ENCODE assay signal across 31 cellular contexts in genomic region chr12:52295663-52296062, GRCh38. TPM values are rescaled to one million over a fixed set of nuclear protein-coding genes. Genes with fewer than 3 reads are reported as not detected.
DNase-seq lines count a peak whose midpoint lies in the region; ATAC-seq and TF ChIP-seq lines count a peak whose summit lies in the region.
"Had no signal": no experiment of that assay in that cellular context is flagged by ENCODE, and none has a peak within 500 bp of the region (broad histone marks: within the 10 kb centered on the region; RNA-seq: fewer than 3 reads in every experiment).

No MANE protein-coding gene starts in this region.

- peak overlapping the region in 4 of 7 donors; percentile 2 to 77 (median 61) for H3K27ac Mint-ChIP-seq in CD14-positive monocyte
- no peak overlapping the region for H3K27ac Mint-ChIP-seq in natural killer cell
- no peak overlapping the region for H3K27ac Mint-ChIP-seq in CD8-positive, alpha-beta memory T cell
- H3K27ac Mint-ChIP-seq: brain; effector memory CD8-positive, alpha-beta T cell; nephron progenitor cell had no signal

- no peak for TF ChIP-seq CTCF in CD14-positive monocyte (IDR thresholded peaks at IDR 0.05)
- no peak for TF ChIP-seq CTCF in natural killer cell (IDR thresholded peaks at IDR 0.05)
- no peak for TF ChIP-seq CTCF in ascending aorta (IDR thresholded peaks at IDR 0.05)

- H3K27ac ChIP-seq in ascending aorta = no peak overlapping the region
- H3K27ac ChIP-seq in CD8-positive, alpha-beta memory T cell (ENCODE audit: low read depth, low read length) = no peak overlapping the region
- H3K27ac ChIP-seq: left ventricle myocardium inferior, parathyroid adenoma, PC-9, sigmoid colon, SJCRH30, tibial nerve had no signal

- H3K4me1 Mint-ChIP-seq in CD14-positive monocyte = peaks cover 32% of the 10 kb centered on the region
- H3K4me1 Mint-ChIP-seq in natural killer cell = peaks cover 33 to 34% of the 10 kb centered on the region in 2 donors
- no peaks in the 10 kb centered on the region for H3K4me1 Mint-ChIP-seq in CD8-positive, alpha-beta memory T cell
- H3K4me1 Mint-ChIP-seq: nephron progenitor cell had no signal

- CTCF ChIA-PET in CD8-positive, alpha-beta memory T cell (lab: Charles Lee) = no interaction called here

- H3K36me3 ChIP-seq in ascending aorta = no peaks in the 10 kb centered on the region
- no peaks in the 10 kb centered on the region for H3K36me3 ChIP-seq in CD8-positive, alpha-beta memory T cell (ENCODE audit: insufficient read depth, low read length)
- H3K36me3 ChIP-seq: left ventricle myocardium inferior, sigmoid colon, SJCRH30, tibial nerve had no signal

- POLR2A ChIA-PET in CD8-positive, alpha-beta memory T cell (lab: Charles Lee) = no interaction called here

- H3K27me3 Mint-ChIP-seq in CD14-positive monocyte (ENCODE audit: low read depth in 3 of 3) = peaks cover 31 to 40% (median 34%) of the 10 kb centered on the region in 3 donors
- peaks cover 0 to 5% of the 10 kb centered on the region in 2 donors for H3K27me3 Mint-ChIP-seq in natural killer cell (ENCODE audit: low read depth in 2 of 2)
- peaks cover 12 to 40% of the 10 kb centered on the region in 2 donors for H3K27me3 Mint-ChIP-seq in CD8-positive, alpha-beta memory T cell

- DNase-seq in CD14-positive monocyte (ENCODE audit: low spot score) (peak; percentile 52), M059J (ENCODE audit: low read depth) (peak; percentile 45), RPMI8226 (peak; percentile 75), natural killer cell (no peak), ascending aorta (ENCODE audit: low spot score in 2 of 2) (no peak), AG08396 (ENCODE audit: low spot score) (no peak)
- no peak for DNase-seq in CD8-positive, alpha-beta memory T cell
- no peak for DNase-seq in central memory CD4-positive, alpha-beta T cell
- DNase-seq: activated T-cell treated with anti-CD3 and anti-CD28 coated beads, Interleukin-2, amount 50 U/mL, for 1 hour; effector memory CD8-positive, alpha-beta T cell; GDM1; GOT3; hippocampal formation; Karpas-422; left ventricle myocardium inferior; midbrain; NCI-H1105 treated with DMSO at 0.1 percent for 48 hours; NCI-H2029 treated with DMSO at 0.1 percent for 48 hours; NCI-H226; NCI-H748 treated with DMSO at 0.1 percent for 48 hours; nephron progenitor cell; PC-9; SJCRH30; stimulated activated CD4-positive, alpha-beta T cell treated with anti-CD3 and anti-CD28 coated beads, Interleukin-15, amount 100 ng/mL, for 24 hours had no signal

- H3K4me1 ChIP-seq in ascending aorta = no peaks in the 10 kb centered on the region
- no peaks in the 10 kb centered on the region for H3K4me1 ChIP-seq in CD8-positive, alpha-beta memory T cell (ENCODE audit: insufficient read depth, low read length)
- H3K4me1 ChIP-seq: left ventricle myocardium inferior, parathyroid adenoma, sigmoid colon, SJCRH30, tibial nerve had no signal

- H3K4me3 ChIP-seq in ascending aorta = no peak overlapping the region
- H3K4me3 ChIP-seq in CD8-positive, alpha-beta memory T cell (ENCODE audit: low read length) = no peak overlapping the region
- H3K4me3 ChIP-seq: left ventricle myocardium inferior, PC-9, sigmoid colon, SJCRH30, tibial nerve had no signal

- H3K4me3 Mint-ChIP-seq in CD14-positive monocyte = peak overlapping the region in 1 of 2 donors; percentile 44
- no peak overlapping the region for H3K4me3 Mint-ChIP-seq in natural killer cell
- H3K4me3 Mint-ChIP-seq in CD8-positive, alpha-beta memory T cell = no peak overlapping the region
- H3K4me3 Mint-ChIP-seq: brain; effector memory CD8-positive, alpha-beta T cell; nephron progenitor cell had no signal

- H3K27me3 ChIP-seq in ascending aorta = no peaks in the 10 kb centered on the region
- no peaks in the 10 kb centered on the region for H3K27me3 ChIP-seq in CD8-positive, alpha-beta memory T cell (ENCODE audit: insufficient read depth, low read length, poor library complexity, severe bottlenecking)
- H3K27me3 ChIP-seq: sigmoid colon, SJCRH30 had no signal

- ATAC-seq in natural killer cell = peak in 2 of 3 donors; percentile 44 to 50
- ATAC-seq: effector memory CD8-positive, alpha-beta T cell; esophagus mucosa had no signal

- no peaks in the 10 kb centered on the region for H3K9me3 ChIP-seq in ascending aorta
- no peaks in the 10 kb centered on the region for H3K9me3 ChIP-seq in CD8-positive, alpha-beta memory T cell (ENCODE audit: low read length)
- H3K9me3 ChIP-seq: left ventricle myocardium inferior, sigmoid colon, SJCRH30, tibial nerve had no signal

- H3K9me3 Mint-ChIP-seq in CD14-positive monocyte (peaks cover 0 to 6% (median 2%) of the 10 kb centered on the region in 7 donors), natural killer cell (no peaks in the 10 kb centered on the region)
- no peaks in the 10 kb centered on the region for H3K9me3 Mint-ChIP-seq in CD8-positive, alpha-beta memory T cell
- H3K9me3 Mint-ChIP-seq: effector memory CD8-positive, alpha-beta T cell; nephron progenitor cell had no signal

- intact Hi-C loops in CD14-positive monocyte (cut with micrococcal nuclease) = no loop called here
- intact Hi-C loops in natural killer cell (cut with micrococcal nuclease) = no loop called here
- intact Hi-C loops in ascending aorta (cut with DNase I) = no loop called here

- peaks cover 3 to 9% of the 10 kb centered on the region in 2 donors for H3K36me3 Mint-ChIP-seq in CD14-positive monocyte
- no peaks in the 10 kb centered on the region for H3K36me3 Mint-ChIP-seq in natural killer cell
- peaks cover 0 to 1% (median 0%) of the 10 kb centered on the region in 3 donors for H3K36me3 Mint-ChIP-seq in CD8-positive, alpha-beta memory T cell
- H3K36me3 Mint-ChIP-seq: brain had no signal

RNA-seq across cellular contexts. Expression of gene KRT81, which starts 4.3 kb away (rescaled TPM):
- not detected for polyA plus RNA-seq in CD14-positive monocyte
- 320 and 412 TPM in 2 replicates for total RNA-seq in M059J (2014; rRNA removed; shearing (Covaris generic))
- total RNA-seq in natural killer cell (1 to 10 TPM in 2 of 3 donors, under 1 TPM in 1; 0.28 to 1.4 (median 1.3) TPM), ascending aorta (not detected)
- total RNA-seq in CD8-positive, alpha-beta memory T cell = not detected
- polyA plus RNA-seq in CD8-positive, alpha-beta memory T cell = not detected
- total RNA-seq: esophagus mucosa; frontal cortex; left ventricle myocardium inferior; T-helper 1 cell treated with Interleukin-12 subunit alpha and Interleukin-12 subunit beta and Interleukin-4 antibody, amounts not matched to agents 30 ng/mL and 1 ng/mL, for 36 hours; tibial nerve had no signal

RNA-seq across cellular contexts. Expression of gene KRT86, which starts 21.2 kb away (rescaled TPM):
- polyA plus RNA-seq in CD14-positive monocyte = not detected
- total RNA-seq in M059J (2014; rRNA removed; shearing (Covaris generic)) = 5.8 and 8.1 TPM in 2 replicates
- total RNA-seq in natural killer cell (1 to 10 TPM; 2.0 to 3.6 (median 2.7) TPM), ascending aorta (0.96 TPM)
- under 1 TPM in 1 of 2 experiments, not detected in 1; 0.31 TPM for total RNA-seq in CD8-positive, alpha-beta memory T cell
- not detected for polyA plus RNA-seq in CD8-positive, alpha-beta memory T cell
- total RNA-seq: esophagus mucosa, left ventricle myocardium inferior, sigmoid colon, tibial nerve had no signal

RNA-seq across cellular contexts. Expression of gene KRT83, which starts 25.5 kb away (rescaled TPM):
- not detected for polyA plus RNA-seq in CD14-positive monocyte
- 0.22 TPM in 1 of 2 replicates, not detected in the other for total RNA-seq in M059J (2014; rRNA removed; shearing (Covaris generic))
- total RNA-seq in natural killer cell = not detected
- total RNA-seq in ascending aorta = not detected
- total RNA-seq in CD8-positive, alpha-beta memory T cell = not detected
- polyA plus RNA-seq in CD8-positive, alpha-beta memory T cell = not detected
- total RNA-seq: esophagus mucosa; frontal cortex; left ventricle myocardium inferior; PC-9; sigmoid colon; SJCRH30; T-helper 1 cell treated with Interleukin-12 subunit alpha and Interleukin-12 subunit beta and Interleukin-4 antibody, amounts not matched to agents 30 ng/mL and 1 ng/mL, for 36 hours; tibial nerve had no signal
- polyA plus RNA-seq: sigmoid colon had no signal

Comparison
In these comparisons a context has a peak if more than half of its experiments do, and no peak if none do; other contexts are left out.
1. DNase-seq: peak in CD14-positive monocyte (single experiment), M059J (single experiment) and RPMI8226 (single experiment); none in natural killer cell (single experiment), ascending aorta (0 of 2), CD8-positive, alpha-beta memory T cell (0 of 5), AG08396 (single experiment) and central memory CD4-positive, alpha-beta T cell (single experiment).
2. H3K27ac Mint-ChIP-seq: peak in CD14-positive monocyte (4 of 7); none in natural killer cell (0 of 2) and CD8-positive, alpha-beta memory T cell (0 of 8).
3. RNA of gene KRT81, which starts 4.3 kb away (total RNA-seq): 320 to 412 TPM in M059J; 0.28 to 1.4 TPM in natural killer cell, not detected in ascending aorta (single experiment) and not detected in CD8-positive, alpha-beta memory T cell; every median in the first group is over 100 times any median in the second.